15 cellular contexts compared by ENCODE assay signal in genomic region chr18:42038936-42039335, GRCh38.
DNase-seq lines count a peak whose midpoint lies in the region; ATAC-seq and TF ChIP-seq lines count a peak whose summit lies in the region.
"Had no signal": no experiment of that assay in that cellular context is flagged by ENCODE, and none has a peak within 500 bp of the region (broad histone marks: within the 10 kb centered on the region; RNA-seq: fewer than 3 reads in every experiment).

No MANE protein-coding gene starts in this region.

- no peak overlapping the region for H3K4me3 ChIP-seq in fibroblast of pulmonary artery (replicated peaks; ENCODE audit: low read depth, low read length)
- no peak overlapping the region for H3K4me3 ChIP-seq in trophoblast cell (ENCODE audit: low read depth, low read length)
- H3K4me3 ChIP-seq: esophagus muscularis mucosa, lower lobe of right lung had no signal

- no peak overlapping the region for H2BK5ac ChIP-seq in trophoblast cell (ENCODE audit: low read depth, low read length, poor library complexity)

- H3K23ac ChIP-seq in trophoblast cell (ENCODE audit: low read length) = no peak overlapping the region

- no peak overlapping the region for H3K4ac ChIP-seq in trophoblast cell (ENCODE audit: low read depth, low read length)

- H4K8ac ChIP-seq in trophoblast cell (ENCODE audit: low read depth, low read length) = no peak overlapping the region

- peaks cover 2% of the 10 kb centered on the region in 2 experiments for H3K36me3 ChIP-seq in trophoblast cell (ENCODE audit: control insufficient read depth in 1 of 2, insufficient read depth in 2 of 2, low read length in 2 of 2)

- H3K79me1 ChIP-seq in trophoblast cell (ENCODE audit: low read length) = no peaks in the 10 kb centered on the region

- no peak overlapping the region for H2AFZ ChIP-seq in trophoblast cell (ENCODE audit: insufficient read depth, low read length, poor library complexity)

- whole genome bisulfite sequencing in trophoblast cell (ENCODE audit: extremely low coverage, insufficient coverage, insufficient read length) = no CpG with 5 or more reads among the region's 1 CpG

- H3K14ac ChIP-seq in trophoblast cell (ENCODE audit: low read length) = no peak overlapping the region

- H3K9me3 ChIP-seq in T-helper 17 cell (ENCODE audit: control insufficient read depth, low read length, poor library complexity, severe bottlenecking) (no peaks in the 10 kb centered on the region), trophoblast cell (ENCODE audit: insufficient read depth, low read depth, low read length) (no peaks in the 10 kb centered on the region)
- H3K9me3 ChIP-seq: esophagus muscularis mucosa, lower lobe of right lung had no signal

- TF ChIP-seq CTCF in fibroblast of pulmonary artery (IDR thresholded peaks at IDR 0.05; ENCODE audit: low read length, missing control alignments) = no peak

- no peak overlapping the region for H2BK12ac ChIP-seq in trophoblast cell (ENCODE audit: low read length)

- H3K4me3 Mint-ChIP-seq in T-helper 17 cell = no peak overlapping the region
- no peak overlapping the region for H3K4me3 Mint-ChIP-seq in stimulated activated naive B cell treated with anti-CD40 and anti-IgM and Interleukin-4, amounts not matched to agents 10 μg/mL and 1 μg/mL and 100 μg/mL, for 72 hours
- H3K4me3 Mint-ChIP-seq: activated CD4-positive, alpha-beta memory T cell treated with anti-CD3 and anti-CD28 coated beads for 36 hours; activated naive CD8-positive, alpha-beta T cell treated with anti-CD3 and anti-CD28 coated beads, Interleukin-2, amount 10 ng/mL, durations not matched to agents 7 days and 5 days had no signal

- no peak overlapping the region for H4K12ac ChIP-seq in trophoblast cell (ENCODE audit: low read depth, low read length)

- no peak overlapping the region for H3K9ac ChIP-seq in trophoblast cell (ENCODE audit: low read length)

- H3K79me2 ChIP-seq in trophoblast cell (ENCODE audit: control insufficient read depth, insufficient read depth, low read length, poor library complexity) = no peaks in the 10 kb centered on the region

- no peaks in the 10 kb centered on the region for H3K4me1 ChIP-seq in trophoblast cell (ENCODE audit: control insufficient read depth in 1 of 2, insufficient read depth in 2 of 2, low read length in 2 of 2)
- H3K4me1 ChIP-seq: esophagus muscularis mucosa, lower lobe of right lung had no signal

- H3K27ac Mint-ChIP-seq in T-helper 17 cell = peak overlapping the region; percentile 71
- no peak overlapping the region for H3K27ac Mint-ChIP-seq in stimulated activated naive B cell treated with anti-CD40 and anti-IgM and Interleukin-4, amounts not matched to agents 10 μg/mL and 1 μg/mL and 100 μg/mL, for 72 hours
- H3K27ac Mint-ChIP-seq: activated CD4-positive, alpha-beta memory T cell treated with anti-CD3 and anti-CD28 coated beads for 36 hours; activated naive CD8-positive, alpha-beta T cell treated with anti-CD3 and anti-CD28 coated beads, Interleukin-2, amount 10 ng/mL, durations not matched to agents 7 days and 5 days had no signal

- peaks cover 8% of the 10 kb centered on the region for H3K4me1 Mint-ChIP-seq in T-helper 17 cell
- no peaks in the 10 kb centered on the region for H3K4me1 Mint-ChIP-seq in stimulated activated naive B cell treated with anti-CD40 and anti-IgM and Interleukin-4, amounts not matched to agents 10 μg/mL and 1 μg/mL and 100 μg/mL, for 72 hours

- no peak overlapping the region for H2BK120ac ChIP-seq in trophoblast cell (ENCODE audit: insufficient read depth, low read length, poor library complexity)

- no peaks in the 10 kb centered on the region for H3K27me3 Mint-ChIP-seq in T-helper 17 cell
- H3K27me3 Mint-ChIP-seq in stimulated activated naive B cell treated with anti-CD40 and anti-IgM and Interleukin-4, amounts not matched to agents 10 μg/mL and 1 μg/mL and 100 μg/mL, for 72 hours = no peaks in the 10 kb centered on the region
- H3K27me3 Mint-ChIP-seq: activated CD4-positive, alpha-beta memory T cell treated with anti-CD3 and anti-CD28 coated beads for 36 hours; activated naive CD8-positive, alpha-beta T cell treated with anti-CD3 and anti-CD28 coated beads, Interleukin-2, amount 10 ng/mL, durations not matched to agents 7 days and 5 days had no signal

- peaks cover 10% of the 10 kb centered on the region for H3K36me3 Mint-ChIP-seq in T-helper 17 cell (ENCODE audit: low read depth)
- H3K36me3 Mint-ChIP-seq in stimulated activated naive B cell treated with anti-CD40 and anti-IgM and Interleukin-4, amounts not matched to agents 10 μg/mL and 1 μg/mL and 100 μg/mL, for 72 hours = peaks cover 14 to 19% of the 10 kb centered on the region in 2 donors

- H3K9me3 Mint-ChIP-seq in stimulated activated naive B cell treated with anti-CD40 and anti-IgM and Interleukin-4, amounts not matched to agents 10 μg/mL and 1 μg/mL and 100 μg/mL, for 72 hours = no peaks in the 10 kb centered on the region
- H3K9me3 Mint-ChIP-seq: activated CD4-positive, alpha-beta memory T cell treated with anti-CD3 and anti-CD28 coated beads for 36 hours; activated naive CD8-positive, alpha-beta T cell treated with anti-CD3 and anti-CD28 coated beads, Interleukin-2, amount 10 ng/mL, durations not matched to agents 7 days and 5 days had no signal

- no peak for ATAC-seq in T-helper 17 cell
- no peak for ATAC-seq in GM19328 (IDR thresholded peaks at IDR 0.05; ENCODE audit: unreplicated experiment)
- ATAC-seq in stimulated activated naive B cell treated with anti-CD40 and anti-IgM and Interleukin-4, amounts not matched to agents 10 μg/mL and 1 μg/mL and 100 μg/mL, for 72 hours (replicated peaks) = no peak
- ATAC-seq: HepG2, lower lobe of right lung had no signal

- peak; percentile 89 for DNase-seq in EL
- no peak for DNase-seq in T-helper 17 cell
- DNase-seq in fibroblast of pulmonary artery (ENCODE audit: low read depth) = peak; percentile 91
- DNase-seq in trophoblast cell = peak; percentile 50 to 90
- no peak for DNase-seq in hypothalamus (lab: John Stamatoyannopoulos, UW)
- DNase-seq in stimulated activated naive B cell treated with anti-CD40 and anti-IgM and Interleukin-4, amounts not matched to agents 10 μg/mL and 1 μg/mL and 100 μg/mL, for 72 hours = no peak
- DNase-seq in NCI-H69 (lab: John Stamatoyannopoulos, UW) = no peak
- DNase-seq: activated CD4-positive, alpha-beta memory T cell treated with anti-CD3 and anti-CD28 coated beads for 36 hours; activated naive CD8-positive, alpha-beta T cell treated with anti-CD3 and anti-CD28 coated beads, Interleukin-2, amount 10 ng/mL, durations not matched to agents 7 days and 5 days; DMS79; lower lobe of right lung; NCI-H1930 had no signal

- H2AK5ac ChIP-seq in trophoblast cell (ENCODE audit: low read length) = no peak overlapping the region

- no peak overlapping the region for H3K4me2 ChIP-seq in trophoblast cell (ENCODE audit: low read length)

- no peaks in the 10 kb centered on the region for H3K27me3 ChIP-seq in trophoblast cell (ENCODE audit: insufficient read depth, low read length)
- H3K27me3 ChIP-seq: esophagus muscularis mucosa had no signal

- H4K91ac ChIP-seq in trophoblast cell (ENCODE audit: low read depth, low read length) = no peak overlapping the region

- peak overlapping the region; percentile 63 for H3K27ac ChIP-seq in trophoblast cell (ENCODE audit: low read depth, low read length)
- H3K27ac ChIP-seq: esophagus muscularis mucosa, lower lobe of right lung had no signal

- H3K18ac ChIP-seq in trophoblast cell (ENCODE audit: low read length) = no peak overlapping the region

Comparison
In these comparisons a context has a peak if more than half of its experiments do, and no peak if none do; other contexts are left out.
1. DNase-seq: peak in EL (single experiment), fibroblast of pulmonary artery (single experiment) and trophoblast cell (2 of 2); none in T-helper 17 cell (0 of 3), hypothalamus (0 of 51), stimulated activated naive B cell treated with anti-CD40 and anti-IgM and Interleukin-4, amounts not matched to agents 10 μg/mL and 1 μg/mL and 100 μg/mL, for 72 hours (single experiment) and NCI-H69 (single experiment).